ENCODE assay signal across 14 cellular contexts in genomic region chr4:152956650-152957436, GRCh38. TPM values are rescaled to one million over a fixed set of nuclear protein-coding genes. Genes with fewer than 3 reads are reported as not detected.
DNase-seq lines count a peak whose midpoint lies in the region; ATAC-seq and TF ChIP-seq lines count a peak whose summit lies in the region.
"Had no signal": no experiment of that assay in that cellular context is flagged by ENCODE, and none has a peak within 500 bp of the region (broad histone marks: within the 10 kb centered on the region; RNA-seq: fewer than 3 reads in every experiment).

No MANE protein-coding gene starts in this region.

- ATAC-seq in right lobe of liver (peak; percentile 18 to 43 (median 34)), psoas muscle (no peak), GM18873 (IDR thresholded peaks at IDR 0.05; ENCODE audit: low FRiP score, unreplicated experiment) (no peak), HG02884 (IDR thresholded peaks at IDR 0.05; ENCODE audit: unreplicated experiment) (no peak)
- ATAC-seq: activated T-cell treated with anti-CD3 and anti-CD28 coated beads, Interleukin-2, amount 50 U/mL, for 72 hours had no signal

- H3K27me3 ChIP-seq in duodenal mucosa (ENCODE audit: control insufficient read depth in 1 of 2, insufficient read depth in 2 of 2, low read length in 2 of 2) (no peaks in the 10 kb centered on the region), right lobe of liver (no peaks in the 10 kb centered on the region), tibial nerve (no peaks in the 10 kb centered on the region), psoas muscle (ENCODE audit: insufficient read depth in 3 of 3, low read length in 2 of 3) (no peaks in the 10 kb centered on the region)
- H3K27me3 ChIP-seq: ovary had no signal

- H3K36me3 ChIP-seq in duodenal mucosa (ENCODE audit: control insufficient read depth in 1 of 2, insufficient read depth in 2 of 2, low read length in 2 of 2) (peaks cover 4 to 9% of the 10 kb centered on the region in 2 donors), right lobe of liver (no peaks in the 10 kb centered on the region), tibial nerve (peaks cover 0 to 14% (median 0%) of the 10 kb centered on the region in 3 donors), psoas muscle (ENCODE audit: insufficient read depth in 1 of 2, low read depth in 1 of 2) (no peaks in the 10 kb centered on the region)
- H3K36me3 ChIP-seq: ovary had no signal

- peak overlapping the region in 1 of 2 donors; percentile 20 for H3K9ac ChIP-seq in duodenal mucosa (ENCODE audit: low read depth in 1 of 2, low read length in 2 of 2)

- no peak for TF ChIP-seq EP300 in tibial nerve (IDR thresholded peaks at IDR 0.05)

- H3K4me1 ChIP-seq in duodenal mucosa (ENCODE audit: control insufficient read depth in 1 of 2, insufficient read depth in 2 of 2, low read length in 2 of 2) (peaks cover 24 to 34% of the 10 kb centered on the region in 2 donors), right lobe of liver (peaks cover 0 to 9% (median 2%) of the 10 kb centered on the region in 4 donors), tibial nerve (peaks cover 0 to 39% (median 9%) of the 10 kb centered on the region in 4 donors), psoas muscle (no peaks in the 10 kb centered on the region)

- TF ChIP-seq CTCF in right lobe of liver (IDR thresholded peaks at IDR 0.05) (no peak), tibial nerve (IDR thresholded peaks at IDR 0.05) (no peak), psoas muscle (IDR thresholded peaks at IDR 0.05) (no peak)

- H3K9me3 ChIP-seq in duodenal mucosa (ENCODE audit: control insufficient read depth in 1 of 2, low read length in 2 of 2) (no peaks in the 10 kb centered on the region), right lobe of liver (no peaks in the 10 kb centered on the region), tibial nerve (no peaks in the 10 kb centered on the region), psoas muscle (no peaks in the 10 kb centered on the region)
- H3K9me3 ChIP-seq: ovary had no signal

- TF ChIP-seq POLR2A in right lobe of liver (IDR thresholded peaks at IDR 0.05): no peak
- no peak for TF ChIP-seq POLR2A in tibial nerve (IDR thresholded peaks at IDR 0.05)

- intact Hi-C loops in right lobe of liver (cut with DNase I): no loop called here
- intact Hi-C loops in psoas muscle (cut with DNase I): no loop called here

- WGBS in right lobe of liver (ENCODE audit: insufficient coverage, low coverage, low lambda C conversion rate, missing lambda C conversion rate): 69% methylated on average over 5 of the region's 12 CpGs
- 58 to 61% methylated on average over 12 of the region's 12 CpGs for WGBS in tibial nerve, 2 donors
- 57 to 63% (median 62%) methylated on average over 12 of the region's 12 CpGs for WGBS in psoas muscle, 3 donors

- H3K27ac ChIP-seq in duodenal mucosa (ENCODE audit: low read depth, low read length) (peak overlapping the region; percentile 55), right lobe of liver (no peak overlapping the region), tibial nerve (peak overlapping the region in 3 of 4 donors; percentile 20 to 71 (median 67)), psoas muscle (no peak overlapping the region)
- H3K27ac ChIP-seq: RWPE1 had no signal

- H3K4me3 ChIP-seq in duodenal mucosa (ENCODE audit: low read depth in 1 of 2, low read length in 2 of 2) (peak overlapping the region; percentile 36 to 47), right lobe of liver (no peak overlapping the region), tibial nerve (no peak overlapping the region), psoas muscle (no peak overlapping the region)
- H3K4me3 ChIP-seq: coronary artery, ovary had no signal

- peak; percentile 43 for DNase-seq in HuH-7 (ENCODE audit: low spot score)
- no peak for DNase-seq in right lobe of liver
- DNase-seq in tibial nerve (ENCODE audit: low spot score in 2 of 2): no peak
- DNase-seq in psoas muscle: no peak
- no peak for DNase-seq in middle frontal gyrus (ENCODE audit: extremely low spot score, low spot score)
- DNase-seq: activated T-cell treated with anti-CD3 and anti-CD28 coated beads, Interleukin-2, amount 50 U/mL, for 72 hours; GDM1; NCI-H1930 had no signal

RNA-seq across cellular contexts. Expression of gene FHDC1, which starts 20.7 kb away (rescaled TPM):
- total RNA-seq in right lobe of liver: under 1 TPM; 0.12 to 0.82 (median 0.15) TPM
- 1 to 10 TPM; 2.2 to 7.9 (median 6.1) TPM for total RNA-seq in tibial nerve
- under 1 TPM; 0.27 to 0.54 (median 0.33) TPM for total RNA-seq in psoas muscle
- 1 to 10 TPM in 1 of 3 donors, under 1 TPM in 2; 0.31 to 2.8 (median 0.52) TPM for polyA plus RNA-seq in psoas muscle

Comparison
In these comparisons a context has a peak if more than half of its experiments do, and no peak if none do; other contexts are left out.
1. H3K27ac ChIP-seq: peak in duodenal mucosa (single experiment) and tibial nerve (3 of 4); none in right lobe of liver (0 of 3) and psoas muscle (single experiment).
2. H3K4me3 ChIP-seq: peak in duodenal mucosa (2 of 2); none in right lobe of liver (0 of 3), tibial nerve (0 of 4) and psoas muscle (single experiment).
3. ATAC-seq: peak in right lobe of liver (4 of 4); none in psoas muscle (0 of 4), GM18873 (single experiment) and HG02884 (single experiment).